ENCODE assay signal across 8 cellular contexts in genomic region chr19:42420055-42420544, GRCh38. TPM values are rescaled to one million over a fixed set of nuclear protein-coding genes. Genes with fewer than 3 reads are reported as not detected.
DNase-seq lines count a peak whose midpoint lies in the region; ATAC-seq and TF ChIP-seq lines count a peak whose summit lies in the region.

No MANE protein-coding gene starts in this region.

- TF ChIP-seq POLR2A in heart left ventricle (IDR thresholded peaks at IDR 0.05): no peak

- H3K36me3 ChIP-seq in heart left ventricle: peaks cover 0 to 18% (median under 1%) of the 10 kb centered on the region in 9 donors

- TF ChIP-seq CTCF in heart left ventricle (IDR thresholded peaks at IDR 0.05): peak; percentile 34 to 66 (median 55)

- peak overlapping the region in 11 of 12 donors; percentile 22 to 97 (median 71) for H3K27ac ChIP-seq in heart left ventricle

- no peaks in the 10 kb centered on the region for H3K9me3 ChIP-seq in heart left ventricle

- no peak for ATAC-seq in heart left ventricle
- ATAC-seq in GM21723 (IDR thresholded peaks at IDR 0.05; ENCODE audit: unreplicated experiment): no peak
- no peak for ATAC-seq in HG02610 (IDR thresholded peaks at IDR 0.05; ENCODE audit: unreplicated experiment)

- DNase-seq in COLO829 (ENCODE audit: low spot score): peak; percentile 60
- peak; percentile 61 for DNase-seq in HEK293T (ENCODE audit: extremely low spot score)
- DNase-seq in RPMI7951 (ENCODE audit: low read depth): peak; percentile 43
- DNase-seq in activated gamma-delta T cell (lab: John Stamatoyannopoulos, UW): peak; percentile 45
- peak in 1 of 5 donors; percentile 36 for DNase-seq in heart left ventricle
- peak; percentile 79 for DNase-seq in stimulated activated CD4-positive, alpha-beta T cell treated with anti-CD3 and anti-CD28 coated beads, Interleukin-1b, Interleukin-23, amount 100 ng/mL, for 48 hours

- intact Hi-C loops in heart left ventricle (cut with DNase I): loop anchor here in 3 of 10 donors (5.0 to 10.0 kb wide), 2 partner anchors 175 to 178 kb away; partner anchors contain the start of gene GSK3A (in 3 of the 3)

- H3K4me1 ChIP-seq in heart left ventricle: peaks cover 0 to 58% (median 43%) of the 10 kb centered on the region in 12 donors

- peak overlapping the region in 1 of 12 donors; percentile 22 for H3K4me3 ChIP-seq in heart left ventricle

- POLR2A ChIA-PET in HEK293T (lab: Yijun Ruan, JAX): interaction anchor here (1.6 to 1.9 kb wide), 2 partner anchors 13 to 23 kb away, joined by 5 to 13 read pairs; no protein-coding TSS in a partner anchor

- CTCF ChIA-PET in HEK293T (lab: Yijun Ruan, JAX): interaction anchor here (0.6 to 1.3 kb wide), 2 partner anchors 13 to 529 kb away, joined by 3 to 6 read pairs; no protein-coding TSS in a partner anchor

- peaks cover 0 to 10% (median 0%) of the 10 kb centered on the region in 9 donors for H3K27me3 ChIP-seq in heart left ventricle

- 50 to 60% (median 57%) methylated on average over 10 of the region's 10 CpGs for WGBS in heart left ventricle, 4 donors

TF ChIP-seq in HEK293T, 16 proteins besides CTCF, POLR2A, EP300 and RAD21:
- TF ChIP-seq L3MBTL2 (conservative IDR thresholded peaks at IDR 0.05) (no peak), PKNOX1 (IDR thresholded peaks at IDR 0.05) (no peak), ZNF384 (IDR thresholded peaks at IDR 0.05) (peak; percentile 41; the same call in 1 of the 2 replicates), NFRKB (IDR thresholded peaks at IDR 0.05) (no peak), ELF4 (IDR thresholded peaks at IDR 0.05) (no peak), TARDBP (IDR thresholded peaks at IDR 0.05) (no peak)

RNA-seq across cellular contexts. Expression of gene LIPE, which starts 7.1 kb away (rescaled TPM):
- total RNA-seq in RPMI7951 (2014; rRNA removed; shearing (Covaris generic)): 10.1 and 13.2 TPM in 2 replicates
- 100 to 1,000 TPM in 1 of 9 donors, 10 to 100 TPM in 8; 34.7 to 111 (median 57.3) TPM for total RNA-seq in heart left ventricle
- 10 to 100 TPM; 47.1 to 67.1 TPM for polyA plus RNA-seq in heart left ventricle

RNA-seq across cellular contexts. Expression of gene CXCL17, which starts 22.6 kb away (rescaled TPM):
- total RNA-seq in RPMI7951 (2014; rRNA removed; shearing (Covaris generic)): not detected in 2 replicates
- not detected for total RNA-seq in heart left ventricle
- not detected for polyA plus RNA-seq in heart left ventricle

RNA-seq across cellular contexts. Expression of gene CNFN, which starts 30.0 kb away (rescaled TPM):
- 1.1 TPM in 1 of 2 replicates, not detected in the other for total RNA-seq in RPMI7951 (2014; rRNA removed; shearing (Covaris generic))
- total RNA-seq in heart left ventricle: 1 to 10 TPM in 1 of 9 donors, under 1 TPM in 3, not detected in 5; 0.62 to 1.4 (median 0.94) TPM
- 1 to 10 TPM; 1.3 to 2.9 TPM for polyA plus RNA-seq in heart left ventricle
